Comparison of ENCODE assay signal across 1 cellular context in the genomic region with DNA sequence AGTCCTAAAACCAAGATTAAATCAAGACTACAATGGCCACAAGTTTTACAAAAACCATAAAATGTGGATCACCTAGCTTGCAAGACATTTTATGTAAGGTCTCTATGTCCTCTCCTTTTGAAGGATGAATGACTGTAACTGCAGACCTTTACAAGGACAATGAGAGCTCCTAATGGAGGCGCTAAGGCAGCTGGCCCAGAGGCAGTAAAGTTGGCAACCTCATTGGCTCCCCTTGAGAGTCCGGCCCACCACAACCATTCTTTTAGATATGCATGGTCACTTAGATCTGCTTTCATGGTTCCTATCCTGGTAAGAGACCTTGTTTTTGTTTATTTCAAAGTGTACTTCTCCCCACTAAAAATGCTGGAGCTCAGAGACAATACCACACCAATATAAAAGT.
TF ChIP-seq lines count a peak whose summit lies in the region.

No MANE protein-coding gene starts in this region.

TF ChIP-seq in WTC11, 78 proteins besides CTCF, POLR2A, EP300 and RAD21 (continued from another document):
- TF ChIP-seq, protein P1, sequence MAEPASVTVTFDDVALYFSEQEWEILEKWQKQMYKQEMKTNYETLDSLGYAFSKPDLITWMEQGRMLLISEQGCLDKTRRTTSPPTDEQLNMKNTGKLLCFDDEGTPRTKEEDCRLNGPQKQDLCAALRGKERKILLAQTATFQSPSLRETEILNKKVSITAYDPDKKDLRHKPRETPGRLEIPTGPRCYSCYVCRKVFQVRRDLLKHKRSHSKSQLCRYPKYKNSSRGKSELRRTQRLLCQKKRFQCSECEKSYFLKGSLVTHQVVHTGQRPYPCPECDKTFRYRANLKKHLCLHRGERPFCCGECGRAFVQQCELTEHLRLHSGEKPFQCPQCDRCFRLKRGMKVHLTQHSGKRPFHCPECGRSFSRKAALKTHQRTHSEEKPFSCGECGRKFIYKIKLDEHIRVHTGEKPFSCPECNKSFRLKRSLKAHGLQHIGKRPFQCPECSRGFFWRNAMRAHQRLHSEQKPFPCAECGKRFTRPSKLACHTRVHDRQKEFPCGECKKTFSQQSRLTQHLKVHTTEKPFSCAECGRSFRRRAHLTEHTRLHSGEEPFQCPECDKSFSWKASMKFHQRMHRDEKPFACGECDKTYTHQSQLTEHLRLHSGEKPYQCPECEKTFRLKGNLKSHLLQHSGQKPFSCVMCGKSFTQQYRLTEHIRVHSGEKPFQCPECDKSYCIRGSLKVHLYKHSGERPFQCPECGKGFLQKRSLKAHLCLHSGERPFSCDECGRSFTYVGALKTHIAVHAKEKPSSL (CRISPR knock-in tag; conservative IDR thresholded peaks at IDR 0.05) = no peak
- TF ChIP-seq ZNF671 (CRISPR knock-in tag; IDR thresholded peaks at IDR 0.05) (no peak), CBFB (CRISPR knock-in tag; IDR thresholded peaks at IDR 0.05; ENCODE audit: low read depth) (no peak), MYBL2 (CRISPR knock-in tag; IDR thresholded peaks at IDR 0.05) (no peak), NR2C2 (CRISPR knock-in tag; IDR thresholded peaks at IDR 0.05) (no peak), ZNF317 (CRISPR knock-in tag; IDR thresholded peaks at IDR 0.05; ENCODE audit: borderline replicate concordance, low read depth) (no peak), PRRX2 (CRISPR knock-in tag; IDR thresholded peaks at IDR 0.05) (no peak)
- TF ChIP-seq, protein P2, sequence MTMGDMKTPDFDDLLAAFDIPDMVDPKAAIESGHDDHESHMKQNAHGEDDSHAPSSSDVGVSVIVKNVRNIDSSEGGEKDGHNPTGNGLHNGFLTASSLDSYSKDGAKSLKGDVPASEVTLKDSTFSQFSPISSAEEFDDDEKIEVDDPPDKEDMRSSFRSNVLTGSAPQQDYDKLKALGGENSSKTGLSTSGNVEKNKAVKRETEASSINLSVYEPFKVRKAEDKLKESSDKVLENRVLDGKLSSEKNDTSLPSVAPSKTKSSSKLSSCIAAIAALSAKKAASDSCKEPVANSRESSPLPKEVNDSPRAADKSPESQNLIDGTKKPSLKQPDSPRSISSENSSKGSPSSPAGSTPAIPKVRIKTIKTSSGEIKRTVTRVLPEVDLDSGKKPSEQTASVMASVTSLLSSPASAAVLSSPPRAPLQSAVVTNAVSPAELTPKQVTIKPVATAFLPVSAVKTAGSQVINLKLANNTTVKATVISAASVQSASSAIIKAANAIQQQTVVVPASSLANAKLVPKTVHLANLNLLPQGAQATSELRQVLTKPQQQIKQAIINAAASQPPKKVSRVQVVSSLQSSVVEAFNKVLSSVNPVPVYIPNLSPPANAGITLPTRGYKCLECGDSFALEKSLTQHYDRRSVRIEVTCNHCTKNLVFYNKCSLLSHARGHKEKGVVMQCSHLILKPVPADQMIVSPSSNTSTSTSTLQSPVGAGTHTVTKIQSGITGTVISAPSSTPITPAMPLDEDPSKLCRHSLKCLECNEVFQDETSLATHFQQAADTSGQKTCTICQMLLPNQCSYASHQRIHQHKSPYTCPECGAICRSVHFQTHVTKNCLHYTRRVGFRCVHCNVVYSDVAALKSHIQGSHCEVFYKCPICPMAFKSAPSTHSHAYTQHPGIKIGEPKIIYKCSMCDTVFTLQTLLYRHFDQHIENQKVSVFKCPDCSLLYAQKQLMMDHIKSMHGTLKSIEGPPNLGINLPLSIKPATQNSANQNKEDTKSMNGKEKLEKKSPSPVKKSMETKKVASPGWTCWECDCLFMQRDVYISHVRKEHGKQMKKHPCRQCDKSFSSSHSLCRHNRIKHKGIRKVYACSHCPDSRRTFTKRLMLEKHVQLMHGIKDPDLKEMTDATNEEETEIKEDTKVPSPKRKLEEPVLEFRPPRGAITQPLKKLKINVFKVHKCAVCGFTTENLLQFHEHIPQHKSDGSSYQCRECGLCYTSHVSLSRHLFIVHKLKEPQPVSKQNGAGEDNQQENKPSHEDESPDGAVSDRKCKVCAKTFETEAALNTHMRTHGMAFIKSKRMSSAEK (CRISPR knock-in tag; IDR thresholded peaks at IDR 0.05; ENCODE audit: borderline replicate concordance) = no peak
